In genomic region chr7:118183586-118184391, GRCh38 we compare ENCODE assay signal across 8 cellular contexts. TPM values are rescaled to one million over a fixed set of nuclear protein-coding genes. Genes with fewer than 3 reads are reported as not detected.
DNase-seq lines count a peak whose midpoint lies in the region; ATAC-seq and TF ChIP-seq lines count a peak whose summit lies in the region.

TSS of gene LSM8 (plus strand) at chr7:118184164. CDS start at chr7:118184224, 60 bp downstream.

- no peaks in the 10 kb centered on the region for H3K9me3 ChIP-seq in prostate gland

- H3K36me3 ChIP-seq in prostate gland (no peaks in the 10 kb centered on the region), urinary bladder (ENCODE audit: insufficient read depth) (no peaks in the 10 kb centered on the region)

- H3K27ac ChIP-seq in prostate gland (peak within 1 kb of the TSS; percentile 85 to 91), urinary bladder (ENCODE audit: low read depth) (peak within 1 kb of the TSS; percentile 88)

- H3K27me3 ChIP-seq in prostate gland (replicated peaks; ENCODE audit: insufficient read depth) = no peaks in the 10 kb centered on the region

- H3K4me3 ChIP-seq in prostate gland (peak within 1 kb of the TSS; percentile 79 to 87), urinary bladder (ENCODE audit: low read depth, low read length) (peak within 1 kb of the TSS; percentile 81)

- intact Hi-C loops in T-helper 2 cell treated with Interferon-gamma antibody and Interleukin-4, amounts not matched to agents 100 ng/mL and 5 ng/mL, for 36 hours (cut with micrococcal nuclease) = loop anchor here (1.0 to 5.0 kb wide), 3 partner anchors 13 to 1971 kb away; partner anchors contain the start of genes CAPZA2 and TES
- intact Hi-C loops in left ventricle myocardium superior (cut with micrococcal nuclease) (no loop called here), prostate gland (cut with DNase I) (loop anchor here (10.0 kb wide), 1 partner anchor 439 kb away; no protein-coding TSS in a partner anchor)

- peak; percentile 77 for TF ChIP-seq POLR2A in prostate gland (IDR thresholded peaks at IDR 0.05)

- WGBS in prostate gland = under 1% methylated on average over 64 of the region's 64 CpGs
- under 1% methylated on average over 64 of the region's 64 CpGs for WGBS in urinary bladder

- H3K4me1 ChIP-seq in prostate gland (replicated peaks) (no peaks in the 10 kb centered on the region), urinary bladder (ENCODE audit: insufficient read depth) (no peaks in the 10 kb centered on the region)

- TF ChIP-seq CTCF in prostate gland (IDR thresholded peaks at IDR 0.05) = peak in 1 of 4 experiments; percentile 14

- DNase-seq in NCI-H187 treated with DMSO at 0.1 percent for 48 hours (lab: John Stamatoyannopoulos, UW) (peak; percentile 90), anterior cingulate cortex (lab: John Stamatoyannopoulos, UW) (peak; percentile 79 to 97 (median 93)), left ventricle myocardium superior (peak; percentile 97), prostate gland (ENCODE audit: low spot score) (peak; percentile 97)

- ATAC-seq in GM18499 (IDR thresholded peaks at IDR 0.05; ENCODE audit: insufficient read depth, unreplicated experiment) = peak; percentile 95
- ATAC-seq in HG02943 (IDR thresholded peaks at IDR 0.05; ENCODE audit: low read depth, unreplicated experiment) = peak; percentile 97
- ATAC-seq in left ventricle myocardium superior = peak; percentile 100

RNA-seq across cellular contexts. Expression of gene LSM8, which starts in this region (rescaled TPM):
- 46.4 and 53.0 TPM in 2 replicates for total RNA-seq in T-helper 2 cell treated with Interferon-gamma antibody and Interleukin-4, amounts not matched to agents 100 ng/mL and 5 ng/mL, for 36 hours
- total RNA-seq in left ventricle myocardium superior (22.8 TPM), prostate gland (10 to 100 TPM; 24.8 to 29.3 TPM), urinary bladder (62.2 TPM)
- 27.7 TPM for polyA plus RNA-seq in urinary bladder

Comparison
In these comparisons a context has a peak if more than half of its experiments do, and no peak if none do; other contexts are left out.
1. Peak in every context shown above with its lines: DNase-seq, ATAC-seq, H3K4me3 ChIP-seq and H3K27ac ChIP-seq.